ENCODE assay signal across 21 cellular contexts in the genomic region with DNA sequence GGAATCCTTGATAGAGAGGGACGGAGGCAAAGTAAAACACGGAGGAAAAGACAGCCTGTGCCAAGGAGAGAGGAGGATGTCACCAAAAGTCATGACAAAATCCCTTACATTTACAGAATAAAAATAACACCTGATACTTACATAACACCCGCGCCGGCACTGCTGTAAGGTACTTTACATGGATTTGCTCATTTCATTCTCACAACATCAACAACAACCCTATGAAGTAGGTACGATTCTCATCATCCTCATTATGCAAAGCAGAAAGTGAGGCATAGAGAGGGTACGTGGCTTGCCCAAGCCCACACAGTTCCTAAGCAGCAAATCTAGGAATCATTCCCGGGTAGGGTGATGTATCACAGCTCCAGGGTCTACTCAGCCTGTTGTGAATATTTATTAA.
A peak's percentile ranks its signal among the peaks of the same experiment; 100 is the strongest.
DNase-seq lines count a peak whose midpoint lies in the region; ATAC-seq lines count a peak whose summit lies in the region.
"Had no signal": no experiment of that assay in that cellular context is flagged by ENCODE, and none has a peak within 500 bp of the region (broad histone marks: within the 10 kb centered on the region; RNA-seq: fewer than 3 reads in every experiment).

No MANE protein-coding gene starts in this region.

- POLR2A ChIA-PET in activated CD4-positive, alpha-beta T cell treated with anti-CD3 and anti-CD28 coated beads for 36 hours (lab: Charles Lee): interaction anchor here (0.6 kb wide), 1 partner anchor 20 kb away, joined by 3 read pairs; no protein-coding TSS in a partner anchor

- H3K27me3 Mint-ChIP-seq in activated CD4-positive, alpha-beta T cell treated with anti-CD3 and anti-CD28 coated beads for 36 hours: peaks cover 7% of the 10 kb centered on the region
- H3K27me3 Mint-ChIP-seq in activated CD4-positive, alpha-beta T cell treated with anti-CD3 and anti-CD28 coated beads, Interleukin-2, amount 10 ng/mL, durations not matched to agents 24 days and 14 days: peaks cover 22% of the 10 kb centered on the region
- H3K27me3 Mint-ChIP-seq in activated naive CD4-positive, alpha-beta T cell treated with anti-CD3 and anti-CD28 coated beads, Interleukin-2, amount 50 U/mL, for 24 hours: no peaks in the 10 kb centered on the region
- peaks cover 46% of the 10 kb centered on the region for H3K27me3 Mint-ChIP-seq in activated naive CD4-positive, alpha-beta T cell treated with anti-CD3 and anti-CD28 coated beads, Interleukin-2, amount 10 ng/mL, durations not matched to agents 7 days and 5 days
- peaks cover 30% of the 10 kb centered on the region in 2 donors for H3K27me3 Mint-ChIP-seq in stimulated activated naive B cell treated with anti-CD40 and anti-IgM and Interleukin-4, amounts not matched to agents 10 μg/mL and 1 μg/mL and 100 μg/mL, for 72 hours

- no peaks in the 10 kb centered on the region for H3K36me3 Mint-ChIP-seq in activated CD4-positive, alpha-beta T cell treated with anti-CD3 and anti-CD28 coated beads for 36 hours (ENCODE audit: low read depth)
- H3K36me3 Mint-ChIP-seq in activated CD4-positive, alpha-beta T cell treated with anti-CD3 and anti-CD28 coated beads, Interleukin-2, amount 10 ng/mL, durations not matched to agents 24 days and 14 days (ENCODE audit: low read depth): no peaks in the 10 kb centered on the region
- H3K36me3 Mint-ChIP-seq in activated naive CD4-positive, alpha-beta T cell treated with anti-CD3 and anti-CD28 coated beads, Interleukin-2, amount 50 U/mL, for 24 hours: no peaks in the 10 kb centered on the region
- no peaks in the 10 kb centered on the region for H3K36me3 Mint-ChIP-seq in activated naive CD4-positive, alpha-beta T cell treated with anti-CD3 and anti-CD28 coated beads, Interleukin-2, amount 10 ng/mL, durations not matched to agents 7 days and 5 days
- no peaks in the 10 kb centered on the region for H3K36me3 Mint-ChIP-seq in stimulated activated naive B cell treated with anti-CD40 and anti-IgM and Interleukin-4, amounts not matched to agents 10 μg/mL and 1 μg/mL and 100 μg/mL, for 72 hours

- CTCF ChIA-PET in activated CD4-positive, alpha-beta T cell treated with anti-CD3 and anti-CD28 coated beads for 36 hours (lab: Charles Lee): interaction anchor here (1.5 kb wide), 1 partner anchor 35 kb away, joined by 3 read pairs; no protein-coding TSS in a partner anchor
- CTCF ChIA-PET in activated naive CD4-positive, alpha-beta T cell treated with anti-CD3 and anti-CD28 coated beads, Interleukin-2, amount 10 ng/mL, durations not matched to agents 7 days and 5 days (lab: Charles Lee): interaction anchor here (0.5 to 1.3 kb wide), 2 partner anchors 15 to 27 kb away, joined by 3 to 5 read pairs; no protein-coding TSS in a partner anchor

- no peaks in the 10 kb centered on the region for H3K9me3 Mint-ChIP-seq in activated CD4-positive, alpha-beta T cell treated with anti-CD3 and anti-CD28 coated beads for 36 hours (ENCODE audit: low read depth)
- H3K9me3 Mint-ChIP-seq in activated CD4-positive, alpha-beta T cell treated with anti-CD3 and anti-CD28 coated beads, Interleukin-2, amount 10 ng/mL, durations not matched to agents 24 days and 14 days: no peaks in the 10 kb centered on the region
- H3K9me3 Mint-ChIP-seq in activated naive CD4-positive, alpha-beta T cell treated with anti-CD3 and anti-CD28 coated beads, Interleukin-2, amount 50 U/mL, for 24 hours: no peaks in the 10 kb centered on the region
- H3K9me3 Mint-ChIP-seq in activated naive CD4-positive, alpha-beta T cell treated with anti-CD3 and anti-CD28 coated beads, Interleukin-2, amount 10 ng/mL, durations not matched to agents 7 days and 5 days: no peaks in the 10 kb centered on the region
- no peaks in the 10 kb centered on the region for H3K9me3 Mint-ChIP-seq in stimulated activated naive B cell treated with anti-CD40 and anti-IgM and Interleukin-4, amounts not matched to agents 10 μg/mL and 1 μg/mL and 100 μg/mL, for 72 hours

- H3K4me1 Mint-ChIP-seq in activated CD4-positive, alpha-beta T cell treated with anti-CD3 and anti-CD28 coated beads for 36 hours: peaks cover 35% of the 10 kb centered on the region
- H3K4me1 Mint-ChIP-seq in activated CD4-positive, alpha-beta T cell treated with anti-CD3 and anti-CD28 coated beads, Interleukin-2, amount 10 ng/mL, durations not matched to agents 24 days and 14 days: peaks cover 9% of the 10 kb centered on the region
- H3K4me1 Mint-ChIP-seq in activated naive CD4-positive, alpha-beta T cell treated with anti-CD3 and anti-CD28 coated beads, Interleukin-2, amount 50 U/mL, for 24 hours: no peaks in the 10 kb centered on the region
- H3K4me1 Mint-ChIP-seq in activated naive CD4-positive, alpha-beta T cell treated with anti-CD3 and anti-CD28 coated beads, Interleukin-2, amount 10 ng/mL, durations not matched to agents 7 days and 5 days: no peaks in the 10 kb centered on the region
- H3K4me1 Mint-ChIP-seq in stimulated activated naive B cell treated with anti-CD40 and anti-IgM and Interleukin-4, amounts not matched to agents 10 μg/mL and 1 μg/mL and 100 μg/mL, for 72 hours: no peaks in the 10 kb centered on the region

- no peak overlapping the region for H3K27ac Mint-ChIP-seq in activated CD4-positive, alpha-beta T cell treated with anti-CD3 and anti-CD28 coated beads for 36 hours
- no peak overlapping the region for H3K27ac Mint-ChIP-seq in activated CD4-positive, alpha-beta T cell treated with anti-CD3 and anti-CD28 coated beads, Interleukin-2, amount 10 ng/mL, durations not matched to agents 24 days and 14 days
- H3K27ac Mint-ChIP-seq in activated naive CD4-positive, alpha-beta T cell treated with anti-CD3 and anti-CD28 coated beads, Interleukin-2, amount 50 U/mL, for 24 hours: peak overlapping the region; percentile 42
- no peak overlapping the region for H3K27ac Mint-ChIP-seq in activated naive CD4-positive, alpha-beta T cell treated with anti-CD3 and anti-CD28 coated beads, Interleukin-2, amount 10 ng/mL, durations not matched to agents 7 days and 5 days
- no peak overlapping the region for H3K27ac Mint-ChIP-seq in stimulated activated naive B cell treated with anti-CD40 and anti-IgM and Interleukin-4, amounts not matched to agents 10 μg/mL and 1 μg/mL and 100 μg/mL, for 72 hours

- ATAC-seq in activated CD4-positive, alpha-beta T cell treated with anti-CD3 and anti-CD28 coated beads for 36 hours: peak; percentile 61
- no peak for ATAC-seq in GM19035 (IDR thresholded peaks at IDR 0.05; ENCODE audit: unreplicated experiment)
- no peak for ATAC-seq in stimulated activated naive B cell treated with anti-CD40 and anti-IgM and Interleukin-4, amounts not matched to agents 10 μg/mL and 1 μg/mL and 100 μg/mL, for 72 hours (replicated peaks)

- peak; percentile 35 for DNase-seq in activated CD4-positive, alpha-beta T cell treated with anti-CD3 and anti-CD28 coated beads for 36 hours
- no peak for DNase-seq in activated CD4-positive, alpha-beta T cell treated with anti-CD3 and anti-CD28 coated beads, Interleukin-2, amount 10 ng/mL, durations not matched to agents 24 days and 14 days
- no peak for DNase-seq in activated naive CD4-positive, alpha-beta T cell treated with anti-CD3 and anti-CD28 coated beads, Interleukin-2, amount 10 ng/mL, durations not matched to agents 7 days and 5 days
- DNase-seq in caudate nucleus (lab: John Stamatoyannopoulos, UW): peak in 28 of 61 donors; percentile 8 to 86 (median 38)
- DNase-seq in stimulated activated naive B cell treated with anti-CD40 and anti-IgM and Interleukin-4, amounts not matched to agents 10 μg/mL and 1 μg/mL and 100 μg/mL, for 72 hours: no peak
- DNase-seq: 8988T, EL, GF-D8, Karpas-422, NCI-H1694, NCI-H2081, NCI-H2171 treated with DMSO at 0.1 percent for 48 hours, NCI-H446, NCI-H526, PC-9, RPMI8226, SHP77 had no signal

- H3K27ac ChIP-seq in caudate nucleus (ENCODE audit: low read depth, low read length) (peak overlapping the region; percentile 78), temporal lobe (ENCODE audit: low read depth, low read length) (peak overlapping the region; percentile 13)
- H3K27ac ChIP-seq: BLaER1 treated with 17β-estradiol and CSF1 and Interleukin-3, amounts not matched to agents 10 nM and 100 nM; PC-9 had no signal

- H3K4me3 Mint-ChIP-seq in activated CD4-positive, alpha-beta T cell treated with anti-CD3 and anti-CD28 coated beads for 36 hours: no peak overlapping the region
- H3K4me3 Mint-ChIP-seq in activated CD4-positive, alpha-beta T cell treated with anti-CD3 and anti-CD28 coated beads, Interleukin-2, amount 10 ng/mL, durations not matched to agents 24 days and 14 days: no peak overlapping the region
- no peak overlapping the region for H3K4me3 Mint-ChIP-seq in activated naive CD4-positive, alpha-beta T cell treated with anti-CD3 and anti-CD28 coated beads, Interleukin-2, amount 50 U/mL, for 24 hours
- H3K4me3 Mint-ChIP-seq in activated naive CD4-positive, alpha-beta T cell treated with anti-CD3 and anti-CD28 coated beads, Interleukin-2, amount 10 ng/mL, durations not matched to agents 7 days and 5 days: no peak overlapping the region
- H3K4me3 Mint-ChIP-seq in stimulated activated naive B cell treated with anti-CD40 and anti-IgM and Interleukin-4, amounts not matched to agents 10 μg/mL and 1 μg/mL and 100 μg/mL, for 72 hours: no peak overlapping the region

- intact Hi-C loops in activated CD4-positive, alpha-beta T cell treated with anti-CD3 and anti-CD28 coated beads for 36 hours (cut with DNase I, micrococcal nuclease): no loop called here
- intact Hi-C loops in activated CD4-positive, alpha-beta T cell treated with anti-CD3 and anti-CD28 coated beads, Interleukin-2, amount 10 ng/mL, durations not matched to agents 24 days and 14 days (cut with micrococcal nuclease): no loop called here
